Comparison of ENCODE assay signal across 10 cellular contexts in the genomic region with DNA sequence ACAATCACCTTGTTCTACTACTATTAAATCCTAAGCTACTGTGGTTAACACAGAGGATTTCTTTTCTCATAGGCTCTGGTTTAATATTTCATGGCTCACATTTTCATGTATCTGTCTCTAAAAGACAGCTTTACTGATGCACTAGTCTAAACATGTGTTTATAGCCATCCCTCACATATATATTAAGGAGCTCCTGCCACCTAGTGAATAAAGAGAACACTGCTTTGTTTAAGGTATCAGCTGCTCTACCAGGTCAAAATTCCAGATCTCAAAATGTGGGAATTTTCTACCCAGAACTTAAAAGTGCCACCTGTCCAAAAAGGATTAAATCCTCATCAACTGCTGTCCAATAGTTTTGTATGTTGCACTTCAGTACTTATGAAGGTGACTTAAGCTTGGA.
DNase-seq lines count a peak whose midpoint lies in the region; ATAC-seq and TF ChIP-seq lines count a peak whose summit lies in the region.
"Had no signal": no experiment of that assay in that cellular context is flagged by ENCODE, and none has a peak within 500 bp of the region (broad histone marks: within the 10 kb centered on the region; RNA-seq: fewer than 3 reads in every experiment).

No MANE protein-coding gene starts in this region.

- H3K36me3 Mint-ChIP-seq in nephron progenitor cell (ENCODE audit: low read depth): no peaks in the 10 kb centered on the region

- ATAC-seq in GM18873 (IDR thresholded peaks at IDR 0.05; ENCODE audit: low FRiP score, unreplicated experiment) (no peak), HG02981 (IDR thresholded peaks at IDR 0.05; ENCODE audit: unreplicated experiment) (no peak)

- no peak overlapping the region for H3K4me3 Mint-ChIP-seq in nephron progenitor cell

- H3K27ac Mint-ChIP-seq in nephron progenitor cell: no peak overlapping the region

- no peaks in the 10 kb centered on the region for H3K9me2 ChIP-seq in MM.1S (replicated peaks; ENCODE audit: insufficient read depth, low read length)

- no peaks in the 10 kb centered on the region for H3K27me3 ChIP-seq in MM.1S (replicated peaks; ENCODE audit: insufficient read depth, low read length)

- no peak overlapping the region for H2AFZ ChIP-seq in MM.1S (ENCODE audit: low read length)

- no peaks in the 10 kb centered on the region for H3K4me1 Mint-ChIP-seq in nephron progenitor cell

- H3K27me3 Mint-ChIP-seq in nephron progenitor cell (ENCODE audit: low read depth, poor library complexity): no peaks in the 10 kb centered on the region

- H3K4me1 ChIP-seq in MM.1S (ENCODE audit: low read length): no peaks in the 10 kb centered on the region
- H3K4me1 ChIP-seq: HAP-1 had no signal

- no peak overlapping the region for H3K4me3 ChIP-seq in MM.1S (ENCODE audit: low read length)
- H3K4me3 ChIP-seq: HAP-1 had no signal

- no peaks in the 10 kb centered on the region for H3K36me3 ChIP-seq in MM.1S (replicated peaks; ENCODE audit: insufficient read depth, low read length)
- H3K36me3 ChIP-seq: HAP-1 had no signal

- H3K9ac ChIP-seq in MM.1S (ENCODE audit: low read length): no peak overlapping the region

- H3F3A ChIP-seq in MM.1S (ENCODE audit: insufficient read depth, low read length): no peaks in the 10 kb centered on the region

- TF ChIP-seq CTCF in MM.1S (IDR thresholded peaks at IDR 0.05; ENCODE audit: low read length) (peak; percentile 45), VCaP (conservative IDR thresholded peaks at IDR 0.05) (peak; percentile 37), nephron progenitor cell (IDR thresholded peaks at IDR 0.05) (peak; percentile 12)

- no peaks in the 10 kb centered on the region for H3K79me2 ChIP-seq in MM.1S (ENCODE audit: low read length)

- H3K4me2 ChIP-seq in MM.1S (ENCODE audit: low read depth, low read length): no peak overlapping the region

- DNase-seq in NCI-H1417 (lab: John Stamatoyannopoulos, UW): peak in 2 of 3 experiments; percentile 7 to 47
- no peak for DNase-seq in NCI-H1417 treated with DMSO at 0.1 percent for 48 hours (lab: John Stamatoyannopoulos, UW)
- peak; percentile 23 for DNase-seq in MM.1S
- DNase-seq in nephron progenitor cell: no peak
- DNase-seq in GF-D8 (lab: John Stamatoyannopoulos, UW): no peak
- DNase-seq: glutamatergic neuron had no signal

- no peak overlapping the region for H3K27ac ChIP-seq in MM.1S (ENCODE audit: low read length)
- no peak overlapping the region for H3K27ac ChIP-seq in VCaP

- H3K9me3 Mint-ChIP-seq in nephron progenitor cell: peaks cover 5% of the 10 kb centered on the region

- no peaks in the 10 kb centered on the region for H3K9me3 ChIP-seq in MM.1S (replicated peaks; ENCODE audit: insufficient read depth, low read length)
- H3K9me3 ChIP-seq: HAP-1 had no signal

- no peaks in the 10 kb centered on the region for H4K20me1 ChIP-seq in MM.1S (ENCODE audit: insufficient read depth, low read length)

Comparison
In these comparisons a context has a peak if more than half of its experiments do, and no peak if none do; other contexts are left out.
1. DNase-seq: peak in NCI-H1417 (2 of 3) and MM.1S (single experiment); none in NCI-H1417 treated with DMSO at 0.1 percent for 48 hours (single experiment), nephron progenitor cell (single experiment) and GF-D8 (single experiment).
2. Peak in every context shown above with its lines, with median percentiles within 50 percentile points of each other: CTCF ChIP-seq.